In the genomic region with DNA sequence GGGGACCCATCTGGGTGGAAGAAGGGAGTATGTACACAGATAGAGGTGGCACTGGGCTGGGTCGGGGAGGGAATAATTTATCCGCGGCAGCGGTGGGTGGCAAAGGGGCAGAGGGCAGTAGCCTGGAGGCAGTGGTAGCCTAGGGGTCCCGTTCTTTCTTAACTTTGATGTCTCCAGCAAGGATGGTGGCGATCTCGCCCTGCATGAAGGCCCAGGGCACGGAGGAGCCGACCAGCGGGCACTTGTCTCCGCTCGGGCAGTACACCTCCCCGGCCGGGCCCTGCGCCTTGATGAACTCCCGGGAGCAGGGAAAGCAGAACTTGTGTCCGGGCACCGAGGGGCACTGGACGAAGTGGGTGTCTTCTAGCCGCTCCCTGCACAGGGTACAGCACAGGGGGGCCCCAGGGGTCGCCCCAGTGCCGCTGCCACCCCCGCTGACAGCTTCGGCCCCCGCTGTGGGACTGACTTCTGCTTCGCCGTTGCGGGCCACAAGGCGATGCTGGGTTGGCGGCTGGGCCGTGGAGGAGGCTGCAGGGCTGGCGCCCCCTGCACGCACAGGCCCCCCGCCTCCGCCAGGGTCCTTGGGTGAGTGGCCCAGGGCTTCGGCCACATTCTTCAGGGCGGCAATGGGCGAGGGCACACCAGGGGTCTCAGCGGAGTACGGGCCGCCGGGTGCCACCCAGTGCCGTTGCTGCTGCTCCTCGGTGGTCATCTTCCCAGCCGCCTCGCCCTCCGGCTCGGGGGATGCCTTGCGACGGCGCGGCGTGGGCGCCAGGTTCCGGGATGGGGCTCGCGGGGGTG, we compare ENCODE assay signal across 10 cellular contexts. TPM values are rescaled to one million over a fixed set of nuclear protein-coding genes. Genes with fewer than 3 reads are reported as not detected.
A peak's percentile ranks its signal among the peaks of the same experiment; 100 is the strongest.
DNase-seq lines count a peak whose midpoint lies in the region; ATAC-seq and TF ChIP-seq lines count a peak whose summit lies in the region.
"Had no signal": no experiment of that assay in that cellular context is flagged by ENCODE, and none has a peak within 500 bp of the region (broad histone marks: within the 10 kb centered on the region; RNA-seq: fewer than 3 reads in every experiment).

No MANE protein-coding gene starts in this region.

- no peak overlapping the region for H3T11ph ChIP-seq in H9 (ENCODE audit: low read length)

- no peak overlapping the region for H2BK120ac ChIP-seq in H9 (ENCODE audit: low read depth, low read length, poor library complexity, severe bottlenecking)

- H3K4me2 ChIP-seq in H9 (ENCODE audit: insufficient read depth, insufficient read length, low read length) (no peak overlapping the region), smooth muscle cell (peak overlapping the region; percentile 38)

- H3K79me1 ChIP-seq in H9 (ENCODE audit: insufficient read depth, low read depth, low read length, poor library complexity, severe bottlenecking): no peaks in the 10 kb centered on the region

- ATAC-seq in T-helper 17 cell (no peak), HG03097 (IDR thresholded peaks at IDR 0.05; ENCODE audit: low FRiP score, unreplicated experiment) (no peak)

- no peak overlapping the region for H3K14ac ChIP-seq in H9 (ENCODE audit: insufficient read depth, low read length)

- no peak overlapping the region for H3K27ac ChIP-seq in H9 (ENCODE audit: insufficient read length, low read depth, low read length)
- no peak overlapping the region for H3K27ac ChIP-seq in smooth muscle cell (ENCODE audit: low read depth)
- H3K27ac ChIP-seq: foreskin keratinocyte had no signal

- H3K27me3 Mint-ChIP-seq in H9 (ENCODE audit: low read depth): peaks cover 4% of the 10 kb centered on the region; the same call in 1 of the 2 replicates
- H3K27me3 Mint-ChIP-seq in T-helper 17 cell: peaks cover under 1% of the 10 kb centered on the region

- no peaks in the 10 kb centered on the region for H3K9me3 ChIP-seq in H9 (ENCODE audit: control insufficient read depth, low read depth, low read length)
- no peaks in the 10 kb centered on the region for H3K9me3 ChIP-seq in T-helper 17 cell (ENCODE audit: control insufficient read depth, low read length, poor library complexity, severe bottlenecking)
- no peaks in the 10 kb centered on the region for H3K9me3 ChIP-seq in iPS-15b (ENCODE audit: control insufficient read depth, insufficient read depth, low read length)
- no peaks in the 10 kb centered on the region for H3K9me3 ChIP-seq in smooth muscle cell (replicated peaks; ENCODE audit: low read depth)
- H3K9me3 ChIP-seq: adrenal gland had no signal

- H4K8ac ChIP-seq in H9 (replicated peaks; ENCODE audit: insufficient read length, low read depth, low read length): no peak overlapping the region

- no peak overlapping the region for H3K27ac Mint-ChIP-seq in H9
- peak overlapping the region; percentile 89 for H3K27ac Mint-ChIP-seq in T-helper 17 cell

- no peaks in the 10 kb centered on the region for H3K9me3 Mint-ChIP-seq in H9

- no peak overlapping the region for H3K23ac ChIP-seq in H9 (ENCODE audit: insufficient read length, low read depth, low read length)

- H4K5ac ChIP-seq in H9 (ENCODE audit: insufficient read length, low read depth, low read length): no peak overlapping the region

- peaks cover 2% of the 10 kb centered on the region; the same call in 1 of the 2 replicates for H3K4me1 ChIP-seq in H9 (ENCODE audit: insufficient read depth, low read length)
- H3K4me1 ChIP-seq in iPS-15b (ENCODE audit: control insufficient read depth, insufficient read depth, low read length): peaks cover 20% of the 10 kb centered on the region
- peaks cover 20% of the 10 kb centered on the region for H3K4me1 ChIP-seq in smooth muscle cell (ENCODE audit: low read depth)
- H3K4me1 ChIP-seq: foreskin keratinocyte had no signal

- no peak overlapping the region for H3K4ac ChIP-seq in H9 (ENCODE audit: low read depth, low read length)

- no CpG with 5 or more reads among the region's 57 CpGs for WGBS in H9 (ENCODE audit: extremely low coverage, insufficient read length, low lambda C conversion rate)
- 96% methylated on average over 52 of the region's 57 CpGs for WGBS in smooth muscle cell (ENCODE audit: low lambda C conversion rate)

- H4K20me1 ChIP-seq in H9 (ENCODE audit: control insufficient read depth, insufficient read depth, insufficient read length) (no peaks in the 10 kb centered on the region), smooth muscle cell (ENCODE audit: low read depth) (peaks cover 23% of the 10 kb centered on the region)

- H3K56ac ChIP-seq in H9 (ENCODE audit: insufficient read length, low read depth, low read length): no peak overlapping the region

- H3K4me3 Mint-ChIP-seq in H9 (peak overlapping the region; percentile 70 to 79), T-helper 17 cell (peak overlapping the region; percentile 93)

- no peak overlapping the region for H3K18ac ChIP-seq in H9 (ENCODE audit: insufficient read length, low read depth, low read length)

- no peak overlapping the region for H2AK5ac ChIP-seq in H9 (ENCODE audit: insufficient read length, low read length)

- H3K4me3 ChIP-seq in iPS-15b (ENCODE audit: low read depth, low read length): peak overlapping the region; percentile 85
- H3K4me3 ChIP-seq in smooth muscle cell: no peak overlapping the region

- peaks cover 4% of the 10 kb centered on the region for H3K36me3 ChIP-seq in iPS-15b (ENCODE audit: control insufficient read depth, insufficient read depth, low read length)
- H3K36me3 ChIP-seq in smooth muscle cell (ENCODE audit: low read depth): no peaks in the 10 kb centered on the region

- H2BK5ac ChIP-seq in H9 (ENCODE audit: insufficient read length, low read length): no peak overlapping the region

- H3K23me2 ChIP-seq in H9 (ENCODE audit: insufficient read length, low read depth, low read length, poor library complexity, severe bottlenecking): peaks cover 19% of the 10 kb centered on the region

- peaks cover 8% of the 10 kb centered on the region for H3F3A ChIP-seq in smooth muscle cell (ENCODE audit: low read depth)

- TF ChIP-seq CTCF in H9 (conservative IDR thresholded peaks at IDR 0.05) (no peak), smooth muscle cell (IDR thresholded peaks at IDR 0.05; ENCODE audit: borderline replicate concordance, insufficient read depth, poor library complexity, severe bottlenecking) (no peak)

- no peaks in the 10 kb centered on the region for H3K79me2 ChIP-seq in H9 (ENCODE audit: insufficient read depth, low read length)
- H3K79me2 ChIP-seq in smooth muscle cell (ENCODE audit: low read depth): peaks cover 18% of the 10 kb centered on the region

- H3K36me3 Mint-ChIP-seq in H9 (ENCODE audit: insufficient read depth in 1 of 3, low read depth in 3 of 3) (peaks cover 2 to 5% (median 4%) of the 10 kb centered on the region in 3 experiments; a peak in 3 of 7 replicates), T-helper 17 cell (ENCODE audit: low read depth) (peaks cover 3% of the 10 kb centered on the region)

- DNase-seq in H9 (no peak), T-helper 17 cell (no peak), smooth muscle cell (lab: John Stamatoyannopoulos, UW; ENCODE audit: unreplicated experiment) (no peak), amygdala (lab: John Stamatoyannopoulos, UW) (no peak), C1 segment of cervical spinal cord (lab: John Stamatoyannopoulos, UW) (no peak)

- H2BK20ac ChIP-seq in H9 (ENCODE audit: low read depth, low read length, poor library complexity, severe bottlenecking): no peak overlapping the region

- no peak overlapping the region for H2BK15ac ChIP-seq in H9 (ENCODE audit: low read depth, low read length)

- H3K4me1 Mint-ChIP-seq in H9 (peaks cover 26 to 39% of the 10 kb centered on the region in 2 experiments), T-helper 17 cell (peaks cover 23% of the 10 kb centered on the region)

- no peak overlapping the region for H4K91ac ChIP-seq in H9 (ENCODE audit: insufficient read length, low read depth, low read length)

- no peak overlapping the region for H2BK12ac ChIP-seq in H9 (ENCODE audit: insufficient read length, low read depth, low read length)

- H3K27me3 ChIP-seq in H9 (ENCODE audit: insufficient read depth, low read length) (no peaks in the 10 kb centered on the region), iPS-15b (ENCODE audit: control insufficient read depth, insufficient read depth, low read length) (no peaks in the 10 kb centered on the region), smooth muscle cell (ENCODE audit: low read depth) (no peaks in the 10 kb centered on the region)
- H3K27me3 ChIP-seq: adrenal gland, foreskin keratinocyte had no signal

- H3K9ac ChIP-seq in H9 (ENCODE audit: extremely low read depth, insufficient read length, low read length) (no peak overlapping the region), iPS-15b (ENCODE audit: low read depth, low read length) (no peak overlapping the region), smooth muscle cell (ENCODE audit: low read depth) (no peak overlapping the region)

- H2AFZ ChIP-seq in H9 (ENCODE audit: low read length) (no peak overlapping the region), smooth muscle cell (ENCODE audit: low read depth) (no peak overlapping the region)

RNA-seq across cellular contexts. Expression of a gene that starts 1.9 kb away (rescaled TPM):
- total RNA-seq in H9 (2021) (28.2 and 29.3 TPM in 2 replicates), T-helper 17 cell (10 to 100 TPM; 16.0 to 18.7 TPM), smooth muscle cell (10.4 and 19.0 TPM in 2 replicates)
- polyA plus RNA-seq in smooth muscle cell: 11.2 and 12.9 TPM in 2 replicates

RNA-seq across cellular contexts. Expression of a gene that starts 18.3 kb away (rescaled TPM):
- total RNA-seq in H9 (2021) (9.0 and 9.5 TPM in 2 replicates), T-helper 17 cell (1 to 10 TPM; 7.1 to 7.5 TPM), smooth muscle cell (1.6 and 3.9 TPM in 2 replicates)
- 2.1 and 3.5 TPM in 2 replicates for polyA plus RNA-seq in smooth muscle cell

RNA-seq across cellular contexts. Expression of a gene that starts 20.0 kb away (rescaled TPM):
- total RNA-seq in H9 (2021): 22.2 and 24.9 TPM in 2 replicates
- not detected for total RNA-seq in T-helper 17 cell
- total RNA-seq in smooth muscle cell: 0.13 and 0.76 TPM in 2 replicates
- 0.50 and 0.65 TPM in 2 replicates for polyA plus RNA-seq in smooth muscle cell
- total RNA-seq: adrenal gland; T-helper 1 cell treated with Interleukin-12 subunit alpha and Interleukin-12 subunit beta and Interleukin-4 antibody, amounts not matched to agents 30 ng/mL and 1 ng/mL, for 36 hours had no signal

RNA-seq across cellular contexts. Expression of a gene that starts 21.1 kb away (rescaled TPM):
- 104 and 113 TPM in 2 replicates for total RNA-seq in H9 (2021)
- 10 to 100 TPM; 75.5 to 81.6 TPM for total RNA-seq in T-helper 17 cell
- 30.9 and 33.3 TPM in 2 replicates for total RNA-seq in smooth muscle cell
- polyA plus RNA-seq in smooth muscle cell: 28.6 and 34.1 TPM in 2 replicates

RNA-seq across cellular contexts. Expression of a gene that starts 30.5 kb away (rescaled TPM):
- total RNA-seq in H9 (2021) (not detected in 2 replicates), T-helper 17 cell (not detected), smooth muscle cell (not detected in 2 replicates)
- polyA plus RNA-seq in smooth muscle cell: not detected in 2 replicates
- total RNA-seq: adrenal gland; foreskin keratinocyte; T-helper 1 cell treated with Interleukin-12 subunit alpha and Interleukin-12 subunit beta and Interleukin-4 antibody, amounts not matched to agents 30 ng/mL and 1 ng/mL, for 36 hours had no signal
- polyA plus RNA-seq: adrenal gland, foreskin keratinocyte had no signal

Comparison
In these comparisons a context has a peak if more than half of its experiments do, and no peak if none do; other contexts are left out.
1. RNA of a gene that starts 20.0 kb away (total RNA-seq): 22.2 to 24.9 TPM in H9; 0.13 to 0.76 TPM in smooth muscle cell and not detected in T-helper 17 cell; every median in the first group is over 10 times any median in the second.